Comparison of ENCODE assay signal across 9 cellular contexts in genomic region chr1:162019006-162019405, GRCh38. TPM values are rescaled to one million over a fixed set of nuclear protein-coding genes. Genes with fewer than 3 reads are reported as not detected.
DNase-seq lines count a peak whose midpoint lies in the region; ATAC-seq lines count a peak whose summit lies in the region.
"Had no signal": no experiment of that assay in that cellular context is flagged by ENCODE, and none has a peak within 500 bp of the region (broad histone marks: within the 10 kb centered on the region; RNA-seq: fewer than 3 reads in every experiment).

No MANE protein-coding gene starts in this region.

- DNase-seq in ELR (ENCODE audit: low read depth): peak; percentile 54
- peak; percentile 77 for DNase-seq in NCI-H2196 treated with DMSO at 0.1 percent for 48 hours (lab: John Stamatoyannopoulos, UW; ENCODE audit: unreplicated experiment)
- DNase-seq in brain pericyte (ENCODE audit: low read depth, low spot score): peak; percentile 34
- peak; percentile 47 for DNase-seq in myocyte (ENCODE audit: low read depth)
- DNase-seq in activated CD8-positive, alpha-beta memory T cell treated with anti-CD3 and anti-CD28 coated beads, Interleukin-2, amount 50 U/mL, for 48 hours: no peak
- DNase-seq in NCI-H1930 (lab: John Stamatoyannopoulos, UW): no peak
- DNase-seq: activated T-cell treated with anti-CD3 and anti-CD28 coated beads, Interleukin-2, amount 50 U/mL, for 72 hours had no signal

- ATAC-seq in GM21515 (IDR thresholded peaks at IDR 0.05; ENCODE audit: unreplicated experiment): no peak
- ATAC-seq in GM18870 (IDR thresholded peaks at IDR 0.05; ENCODE audit: unreplicated experiment): no peak
- ATAC-seq: activated T-cell treated with anti-CD3 and anti-CD28 coated beads, Interleukin-2, amount 50 U/mL, for 72 hours had no signal

RNA-seq across cellular contexts. Expression of gene OLFML2B, which starts 4.7 kb away (rescaled TPM):
- 139 and 216 TPM in 2 replicates for total RNA-seq in myocyte
- 96.3 TPM for polyA plus RNA-seq in myocyte (2012)
- total RNA-seq: activated T-cell treated with anti-CD3 and anti-CD28 coated beads, Interleukin-2, amount 50 U/mL, for 72 hours had no signal

RNA-seq across cellular contexts. Expression of gene NOS1AP, which starts 50.5 kb away (rescaled TPM):
- 0.62 and 1.6 TPM in 2 replicates for total RNA-seq in myocyte
- 2.7 TPM for polyA plus RNA-seq in myocyte (2012)

Comparison
In these comparisons a context has a peak if more than half of its experiments do, and no peak if none do; other contexts are left out.
1. DNase-seq: peak in ELR (single experiment), NCI-H2196 treated with DMSO at 0.1 percent for 48 hours (single experiment), brain pericyte (single experiment) and myocyte (single experiment); none in activated CD8-positive, alpha-beta memory T cell treated with anti-CD3 and anti-CD28 coated beads, Interleukin-2, amount 50 U/mL, for 48 hours (single experiment) and NCI-H1930 (0 of 2).